In genomic region chr12:25248732-25249131, GRCh38 we compare ENCODE assay signal across 13 cellular contexts. TPM values are rescaled to one million over a fixed set of nuclear protein-coding genes. Genes with fewer than 3 reads are reported as not detected.
DNase-seq lines count a peak whose midpoint lies in the region; ATAC-seq and TF ChIP-seq lines count a peak whose summit lies in the region.
"Had no signal": no experiment of that assay in that cellular context is flagged by ENCODE, and none has a peak within 500 bp of the region (broad histone marks: within the 10 kb centered on the region; RNA-seq: fewer than 3 reads in every experiment).

No MANE protein-coding gene starts in this region.

- no peak for ATAC-seq in activated T-cell treated with anti-CD3 and anti-CD28 coated beads, Interleukin-2, amount 50 U/mL, for 72 hours (replicated peaks in 1 of 2)
- ATAC-seq in central memory CD8-positive, alpha-beta T cell (replicated peaks; ENCODE audit: extremely low read depth, poor library complexity, severe bottlenecking): no peak
- ATAC-seq in HG03025 (IDR thresholded peaks at IDR 0.05; ENCODE audit: low FRiP score, unreplicated experiment): no peak
- no peak for ATAC-seq in GM18868 (IDR thresholded peaks at IDR 0.05; ENCODE audit: unreplicated experiment)
- ATAC-seq: pancreas had no signal

- no peak for DNase-seq in activated T-cell treated with anti-CD3 and anti-CD28 coated beads, Interleukin-2, amount 50 U/mL, for 72 hours
- no peak for DNase-seq in activated T-cell treated with anti-CD3 and anti-CD28 coated beads, Interleukin-2, amount 50 U/mL, for 1 hour
- DNase-seq in central memory CD8-positive, alpha-beta T cell (ENCODE audit: low spot score in 2 of 2): no peak
- DNase-seq in trophoblast cell (no peak), DMS153 treated with DMSO at 0.1 percent for 48 hours (lab: John Stamatoyannopoulos, UW; ENCODE audit: unreplicated experiment) (no peak)
- DNase-seq: activated effector memory CD4-positive, alpha-beta T cell treated with Interleukin-2 at 50 U/mL for 16 hours; effector CD4-positive, alpha-beta T cell; NK-92 treated with Interleukin-12 subunit alpha and Interleukin-12 subunit beta, amount 100 ng/mL, for 24 hours; pancreas had no signal

- H4K12ac ChIP-seq in trophoblast cell (ENCODE audit: low read depth, low read length): no peak overlapping the region

- H3K27ac ChIP-seq in OCI-LY1 (ENCODE audit: low read depth, low read length, poor library complexity, severe bottlenecking) (no peak overlapping the region), trophoblast cell (ENCODE audit: low read depth, low read length) (no peak overlapping the region)
- H3K27ac ChIP-seq: pancreas had no signal

- H3K4me1 ChIP-seq in OCI-LY1 (ENCODE audit: insufficient read depth, low read length, severe bottlenecking) (peaks cover 26% of the 10 kb centered on the region), trophoblast cell (ENCODE audit: control insufficient read depth in 1 of 2, insufficient read depth in 2 of 2, low read length in 2 of 2) (peaks cover 0 to 3% of the 10 kb centered on the region in 2 experiments)

- H3K9me3 Mint-ChIP-seq in activated T-cell treated with anti-CD3 and anti-CD28 coated beads, Interleukin-2, amount 50 U/mL, for 72 hours: no peaks in the 10 kb centered on the region
- no peaks in the 10 kb centered on the region for H3K9me3 Mint-ChIP-seq in central memory CD8-positive, alpha-beta T cell

- H2AFZ ChIP-seq in OCI-LY1 (ENCODE audit: low read length): no peak overlapping the region
- H2AFZ ChIP-seq in trophoblast cell (ENCODE audit: insufficient read depth, low read length, poor library complexity): no peak overlapping the region

- TF ChIP-seq CTCF in OCI-LY1 (IDR thresholded peaks at IDR 0.05; ENCODE audit: low read length): no peak

- no peak overlapping the region for H3K23ac ChIP-seq in trophoblast cell (ENCODE audit: low read length)

- H3K4me2 ChIP-seq in OCI-LY1 (ENCODE audit: low read length) (peak overlapping the region; percentile 74; the same call in 1 of the 2 replicates), trophoblast cell (ENCODE audit: low read length) (no peak overlapping the region)

- no peak overlapping the region for H2BK5ac ChIP-seq in trophoblast cell (ENCODE audit: low read depth, low read length, poor library complexity)

- H3K9me2 ChIP-seq in OCI-LY1 (ENCODE audit: low read depth, low read length): no peaks in the 10 kb centered on the region

- H3K27me3 Mint-ChIP-seq in activated T-cell treated with anti-CD3 and anti-CD28 coated beads, Interleukin-2, amount 50 U/mL, for 72 hours (ENCODE audit: low read depth): peaks cover 16% of the 10 kb centered on the region
- no peaks in the 10 kb centered on the region for H3K27me3 Mint-ChIP-seq in central memory CD8-positive, alpha-beta T cell

- H3K4me3 ChIP-seq in OCI-LY1 (ENCODE audit: low read depth, low read length, poor library complexity, severe bottlenecking) (peak overlapping the region; percentile 89), trophoblast cell (ENCODE audit: low read depth, low read length) (no peak overlapping the region)

- H3K14ac ChIP-seq in trophoblast cell (ENCODE audit: low read length): no peak overlapping the region

- H2AK5ac ChIP-seq in trophoblast cell (ENCODE audit: low read length): no peak overlapping the region

- no peak overlapping the region for H2BK12ac ChIP-seq in trophoblast cell (ENCODE audit: low read length)

- H3K79me2 ChIP-seq in OCI-LY1 (ENCODE audit: insufficient read depth, low read length) (peaks cover 29% of the 10 kb centered on the region), trophoblast cell (ENCODE audit: control insufficient read depth, insufficient read depth, low read length, poor library complexity) (peaks cover 15% of the 10 kb centered on the region)

- WGBS in trophoblast cell (ENCODE audit: extremely low coverage, insufficient coverage, insufficient read length): no CpG with 5 or more reads among the region's 1 CpG

- no peaks in the 10 kb centered on the region for H4K20me1 ChIP-seq in OCI-LY1 (ENCODE audit: insufficient read depth, low read length)

- H4K91ac ChIP-seq in trophoblast cell (ENCODE audit: low read depth, low read length): no peak overlapping the region

- peak overlapping the region; percentile 87 to 94 for H3K4me3 Mint-ChIP-seq in activated T-cell treated with anti-CD3 and anti-CD28 coated beads, Interleukin-2, amount 50 U/mL, for 72 hours
- peak overlapping the region; percentile 87 for H3K4me3 Mint-ChIP-seq in central memory CD8-positive, alpha-beta T cell

- H3K9me3 ChIP-seq in OCI-LY1 (ENCODE audit: low read length) (no peaks in the 10 kb centered on the region), trophoblast cell (ENCODE audit: insufficient read depth, low read depth, low read length) (no peaks in the 10 kb centered on the region)
- H3K9me3 ChIP-seq: pancreas had no signal

- peaks cover 38% of the 10 kb centered on the region for H3K4me1 Mint-ChIP-seq in activated T-cell treated with anti-CD3 and anti-CD28 coated beads, Interleukin-2, amount 50 U/mL, for 72 hours (ENCODE audit: low read depth)
- H3K4me1 Mint-ChIP-seq in central memory CD8-positive, alpha-beta T cell: peaks cover 36% of the 10 kb centered on the region

- peak overlapping the region; percentile 71 for H3K4ac ChIP-seq in trophoblast cell (ENCODE audit: low read depth, low read length)

- H3K9ac ChIP-seq in OCI-LY1 (ENCODE audit: low read length) (no peak overlapping the region), trophoblast cell (ENCODE audit: low read length) (no peak overlapping the region)

- H3K36me3 Mint-ChIP-seq in activated T-cell treated with anti-CD3 and anti-CD28 coated beads, Interleukin-2, amount 50 U/mL, for 72 hours (ENCODE audit: insufficient read depth in 2 of 2): peaks cover 10 to 16% of the 10 kb centered on the region in 2 donors
- H3K36me3 Mint-ChIP-seq in central memory CD8-positive, alpha-beta T cell (ENCODE audit: insufficient read depth): peaks cover 23% of the 10 kb centered on the region

- no peak overlapping the region for H4K8ac ChIP-seq in trophoblast cell (ENCODE audit: low read depth, low read length)

- no peak overlapping the region for H3K27ac Mint-ChIP-seq in activated T-cell treated with anti-CD3 and anti-CD28 coated beads, Interleukin-2, amount 50 U/mL, for 72 hours
- peak overlapping the region; percentile 94 for H3K27ac Mint-ChIP-seq in central memory CD8-positive, alpha-beta T cell (ENCODE audit: low read depth)

- H3F3A ChIP-seq in OCI-LY1 (ENCODE audit: insufficient read depth, low read length): no peaks in the 10 kb centered on the region

- H3K79me1 ChIP-seq in trophoblast cell (ENCODE audit: low read length): peaks cover 10% of the 10 kb centered on the region

- no peak overlapping the region for H3K18ac ChIP-seq in trophoblast cell (ENCODE audit: low read length)

- H3K36me3 ChIP-seq in OCI-LY1 (ENCODE audit: insufficient read depth, low read length): peaks cover 16% of the 10 kb centered on the region; the same call in 1 of the 2 replicates
- peaks cover 0 to 4% of the 10 kb centered on the region in 2 experiments for H3K36me3 ChIP-seq in trophoblast cell (ENCODE audit: control insufficient read depth in 1 of 2, insufficient read depth in 2 of 2, low read length in 2 of 2)
- H3K36me3 ChIP-seq: pancreas had no signal

- H2BK120ac ChIP-seq in trophoblast cell (ENCODE audit: insufficient read depth, low read length, poor library complexity): no peak overlapping the region

- no peaks in the 10 kb centered on the region for H3K27me3 ChIP-seq in OCI-LY1 (ENCODE audit: insufficient read depth, low read length)
- no peaks in the 10 kb centered on the region for H3K27me3 ChIP-seq in trophoblast cell (ENCODE audit: insufficient read depth, low read length)
- H3K27me3 ChIP-seq: pancreas had no signal

RNA-seq across cellular contexts. Expression of gene KRAS, which starts 2.0 kb away (rescaled TPM):
- 10 to 100 TPM; 29.0 to 34.4 TPM for total RNA-seq in activated T-cell treated with anti-CD3 and anti-CD28 coated beads, Interleukin-2, amount 50 U/mL, for 72 hours
- polyA plus RNA-seq in trophoblast cell (2013): 41.8 and 42.2 TPM in 2 replicates

RNA-seq across cellular contexts. Expression of gene ETFRF1, which starts 53.7 kb away (rescaled TPM):
- 10 to 100 TPM; 22.5 to 23.4 TPM for total RNA-seq in activated T-cell treated with anti-CD3 and anti-CD28 coated beads, Interleukin-2, amount 50 U/mL, for 72 hours
- polyA plus RNA-seq in trophoblast cell (2013): 10.8 and 12.0 TPM in 2 replicates

RNA-seq across cellular contexts. Expression of gene DNAI7, which starts 53.8 kb away (rescaled TPM):
- under 1 TPM in 1 of 2 donors, not detected in 1; 0.17 TPM for total RNA-seq in activated T-cell treated with anti-CD3 and anti-CD28 coated beads, Interleukin-2, amount 50 U/mL, for 72 hours
- polyA plus RNA-seq in trophoblast cell (2013): 0.27 and 0.33 TPM in 2 replicates
- total RNA-seq: bronchial epithelial cell had no signal
